In the genomic region with DNA sequence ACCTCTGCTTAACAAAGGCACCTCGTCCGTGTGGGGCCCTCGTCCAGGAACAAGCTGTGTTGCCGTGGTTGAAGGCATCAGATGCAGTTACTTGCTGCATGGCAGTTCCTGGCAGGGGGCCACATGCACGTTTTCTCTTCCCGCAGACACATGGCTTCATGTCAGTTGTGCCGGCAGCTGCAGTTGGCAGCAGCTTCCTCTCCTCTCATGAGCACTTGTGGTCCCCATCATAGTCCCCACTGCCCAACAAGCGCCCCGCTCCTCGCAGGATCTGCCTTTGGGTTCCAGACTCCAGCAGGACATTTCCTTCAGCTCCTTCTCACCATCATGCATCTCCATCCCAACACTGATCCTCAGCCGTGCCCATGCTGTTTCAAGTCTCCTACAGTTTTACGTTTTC, we compare ENCODE assay signal across 29 cellular contexts. TPM values are rescaled to one million over a fixed set of nuclear protein-coding genes. Genes with fewer than 3 reads are reported as not detected.
DNase-seq lines count a peak whose midpoint lies in the region; ATAC-seq, FAIRE-seq and TF ChIP-seq lines count a peak whose summit lies in the region.
"Had no signal": no experiment of that assay in that cellular context is flagged by ENCODE, and none has a peak within 500 bp of the region (broad histone marks: within the 10 kb centered on the region; RNA-seq: fewer than 3 reads in every experiment).

No MANE protein-coding gene starts in this region.

- no peak overlapping the region for H3K4me2 ChIP-seq in H1 (ENCODE audit: insufficient read depth in 1 of 2, low read depth in 2 of 2, low read length in 2 of 2)
- H3K4me2 ChIP-seq: hepatocyte, SK-N-SH had no signal

- H3K79me1 ChIP-seq in H1 (ENCODE audit: low read depth, low read length) = no peaks in the 10 kb centered on the region

- no peaks in the 10 kb centered on the region for H3K23me2 ChIP-seq in H1 (ENCODE audit: low read depth, low read length)

- H3K36me3 ChIP-seq in BE2C (no peaks in the 10 kb centered on the region), H1 (ENCODE audit: control insufficient read depth in 2 of 4, insufficient read depth in 4 of 4, low read length in 3 of 4) (peaks cover 0 to 16% (median 0%) of the 10 kb centered on the region in 4 experiments; a peak in 2 of 8 replicates)
- H3K36me3 ChIP-seq: esophagus muscularis mucosa, vagina had no signal

- FAIRE-seq in H1 (lab: Jason Lieb, UNC) = no peak

- H3K27me3 ChIP-seq in BE2C (no peaks in the 10 kb centered on the region), H1 (replicated peaks in 1 of 4; ENCODE audit: control insufficient read depth in 3 of 4, extremely low read depth in 1 of 4, insufficient read depth in 3 of 4, low read length in 3 of 4) (no peaks in the 10 kb centered on the region)
- H3K27me3 ChIP-seq: cardiac muscle cell, esophagus muscularis mucosa, hepatocyte, testis, vagina had no signal

- no peak overlapping the region for H3K14ac ChIP-seq in H1 (ENCODE audit: insufficient read length)

- H2BK5ac ChIP-seq in H1 (ENCODE audit: low read depth, low read length) = peak overlapping the region; percentile 68; the same call in 1 of the 2 replicates

- peak overlapping the region; percentile 12 for H3K4ac ChIP-seq in H1 (replicated peaks; ENCODE audit: insufficient read length, low read depth, low read length)

- no peak for TF ChIP-seq RAD21 in H1 (IDR thresholded peaks at IDR 0.05 in 1 of 2, conservative IDR thresholded peaks at IDR 0.05 in 1 of 2; ENCODE audit: low read depth in 2 of 2, low read length in 2 of 2)

- ATAC-seq in GM21576 (IDR thresholded peaks at IDR 0.05; ENCODE audit: unreplicated experiment) = no peak
- no peak for ATAC-seq in HG03280 (IDR thresholded peaks at IDR 0.05; ENCODE audit: unreplicated experiment)
- ATAC-seq: activated CD8-positive, alpha-beta memory T cell treated with anti-CD3 and anti-CD28 coated beads, Interleukin-2, amount 10 ng/mL, durations not matched to agents 7 days and 5 days; left lobe of liver; T-helper 17 cell had no signal

- H3K9ac ChIP-seq in H1 (replicated peaks in 1 of 4; ENCODE audit: extremely low read depth in 1 of 4, low read depth in 3 of 4, low read length in 3 of 4) = no peak overlapping the region
- H3K9ac ChIP-seq: SK-N-SH had no signal

- H4K91ac ChIP-seq in H1 (replicated peaks; ENCODE audit: insufficient read length, low read length) = no peak overlapping the region

- no peak for TF ChIP-seq POLR2A in H1 (IDR thresholded peaks at IDR 0.05; ENCODE audit: control extremely low read depth in 1 of 2, low read depth in 2 of 2, low read length in 2 of 2)

- no peaks in the 10 kb centered on the region for H4K20me1 ChIP-seq in H1 (replicated peaks in 1 of 2; ENCODE audit: control insufficient read depth in 1 of 2, insufficient read depth in 2 of 2, low read length in 2 of 2)

- no peak overlapping the region for H2AFZ ChIP-seq in H1 (ENCODE audit: low read length)
- H2AFZ ChIP-seq: hepatocyte had no signal

- H2BK120ac ChIP-seq in H1 (replicated peaks; ENCODE audit: low read depth, low read length) = no peak overlapping the region

- no peak for TF ChIP-seq EP300 in H1 (IDR thresholded peaks at IDR 0.05; ENCODE audit: borderline replicate concordance in 1 of 2, low read depth in 2 of 2, low read length in 2 of 2)

- WGBS in H1 (ENCODE audit: extremely low coverage in 1 of 2, insufficient coverage in 1 of 2, insufficient read length in 1 of 2, insufficient replicate concordance in 2 of 2, low coverage in 1 of 2, low lambda C conversion rate in 2 of 2, missing lambda C conversion rate in 1 of 2), 2 experiments = 83% methylated on average over 12 of the region's 12 CpGs; no CpG with 5 or more reads in 1 of the 2 experiments

- H3K9me3 ChIP-seq in BE2C (no peaks in the 10 kb centered on the region), H1 (ENCODE audit: insufficient read depth in 2 of 2, low read depth in 1 of 2, low read length in 1 of 2) (no peaks in the 10 kb centered on the region)
- H3K9me3 ChIP-seq: esophagus muscularis mucosa, SK-N-SH, testis, vagina had no signal

- no peak overlapping the region for H2BK15ac ChIP-seq in H1 (ENCODE audit: low read length)

- H3K4me3 ChIP-seq in BE2C (ENCODE audit: low read depth, low read length) (no peak overlapping the region), H1 (ENCODE audit: extremely low read depth in 1 of 4, insufficient read depth in 2 of 4, low read depth in 3 of 4, low read length in 4 of 4) (no peak overlapping the region)
- H3K4me3 ChIP-seq: cardiac muscle cell, esophagus muscularis mucosa, hepatocyte, testis, vagina had no signal

- H3K79me2 ChIP-seq in H1 (ENCODE audit: control insufficient read depth in 1 of 2, insufficient read depth in 2 of 2, low read length in 2 of 2) = no peaks in the 10 kb centered on the region
- H3K79me2 ChIP-seq: hepatocyte had no signal

- no peak overlapping the region for H3K27ac ChIP-seq in H1 (ENCODE audit: low read depth, low read length)
- H3K27ac ChIP-seq: cardiac muscle cell, esophagus muscularis mucosa, hepatocyte, testis, vagina had no signal

- peak overlapping the region; percentile 80; the same call in 1 of the 2 replicates for H2BK12ac ChIP-seq in H1 (ENCODE audit: low read depth, low read length)

- H2BK20ac ChIP-seq in H1 (ENCODE audit: low read length) = peak overlapping the region; percentile 40; the same call in 1 of the 2 replicates

- POLR2A ChIA-PET in H1 (lab: Charles Lee; ENCODE audit: partially characterized antibody) = interaction anchor here (2.1 kb wide), 1 partner anchor 24 kb away, joined by 7 read pairs; no protein-coding TSS in a partner anchor
- POLR2A ChIA-PET in GM10248 (lab: Yijun Ruan, JAX) = no interaction called here

- H4K5ac ChIP-seq in H1 (ENCODE audit: insufficient read length, low read depth, low read length) = no peak overlapping the region

- no peak overlapping the region for H4K8ac ChIP-seq in H1 (ENCODE audit: extremely low read depth, insufficient read depth, low read length)

- no peak overlapping the region for H3K23ac ChIP-seq in H1 (ENCODE audit: insufficient read length)

- no peak for TF ChIP-seq CTCF in BE2C (IDR thresholded peaks at IDR 0.05; ENCODE audit: low read depth, low read length)
- no peak for TF ChIP-seq CTCF in H1 (IDR thresholded peaks at IDR 0.05; ENCODE audit: control extremely low read depth in 1 of 3, insufficient read depth in 1 of 3, low read depth in 1 of 3, low read length in 3 of 3)
- TF ChIP-seq CTCF in GM10248 (IDR thresholded peaks at IDR 0.05; ENCODE audit: control extremely low read depth, extremely low read depth, low read depth, missing control alignments) = no peak

- CTCF ChIA-PET in H1 (lab: Charles Lee; ENCODE audit: partially characterized antibody) (interaction anchor here (1.3 kb wide), 1 partner anchor 11 kb away, joined by 3 read pairs; no protein-coding TSS in a partner anchor), GM10248 (lab: Yijun Ruan, JAX) (interaction anchor here (1.7 kb wide), 1 partner anchor 11 kb away, joined by 5 read pairs; no protein-coding TSS in a partner anchor)

- H3K18ac ChIP-seq in H1 (ENCODE audit: extremely low read depth, low read length) = 0 out of 2 replicates have a peak overlapping the region, but pooled peaks have one; percentile 15

- 0 out of 2 replicates have a peak overlapping the region, but pooled peaks have one; percentile 8 for H2AK5ac ChIP-seq in H1 (ENCODE audit: low read depth, low read length)

- H3K4me1 ChIP-seq in BE2C = peaks cover 8% of the 10 kb centered on the region
- H3K4me1 ChIP-seq in H1 (replicated peaks in 1 of 4; ENCODE audit: control insufficient read depth in 3 of 4, insufficient read depth in 4 of 4, low read length in 3 of 4) = peaks cover 0 to 12% (median 8%) of the 10 kb centered on the region in 4 experiments; a peak in 4 of 7 replicates
- H3K4me1 ChIP-seq: esophagus muscularis mucosa, testis, vagina had no signal

- H3K56ac ChIP-seq in H1 (replicated peaks; ENCODE audit: insufficient read length, low read depth, low read length) = no peak overlapping the region

- peak; percentile 53 for DNase-seq in BE2C
- peak; percentile 20 for DNase-seq in DMS79 (lab: John Stamatoyannopoulos, UW)
- DNase-seq in NCI-H2029 (lab: John Stamatoyannopoulos, UW) = peak; percentile 28
- DNase-seq in H1 (ENCODE audit: low read depth in 1 of 2, low spot score in 2 of 2) = no peak
- DNase-seq in superior temporal gyrus (ENCODE audit: extremely low spot score) = no peak
- DNase-seq in GM10248 (ENCODE audit: extremely low spot score) = no peak
- DNase-seq: activated CD4-positive, alpha-beta T cell treated with anti-CD3 and anti-CD28 coated beads for 4 hours; activated CD8-positive, alpha-beta memory T cell treated with anti-CD3 and anti-CD28 coated beads, Interleukin-2, amount 10 ng/mL, durations not matched to agents 7 days and 5 days; activated naive CD4-positive, alpha-beta T cell treated with anti-CD3 and anti-CD28 coated beads, Interleukin-2, amount 10 ng/mL, durations not matched to agents 7 days and 5 days; cortex of kidney; foreskin melanocyte; Kasumi-1; mesenchymal stem cell; naive B cell; NCI-H2107; NCI-H526; occipital lobe; SK-N-SH; stimulated activated CD4-positive, alpha-beta T cell treated with anti-CD3 and anti-CD28 coated beads, Interleukin-4, amount 100 ng/mL, for 4 hours; stimulated activated naive CD4-positive, alpha-beta T cell; T-helper 17 cell; testis had no signal

TF ChIP-seq in H1, 55 proteins besides CTCF, POLR2A, EP300 and RAD21:
- no peak for TF ChIP-seq NRF1 (IDR thresholded peaks at IDR 0.05; ENCODE audit: low read depth, low read length)
- TF ChIP-seq, protein P1, sequence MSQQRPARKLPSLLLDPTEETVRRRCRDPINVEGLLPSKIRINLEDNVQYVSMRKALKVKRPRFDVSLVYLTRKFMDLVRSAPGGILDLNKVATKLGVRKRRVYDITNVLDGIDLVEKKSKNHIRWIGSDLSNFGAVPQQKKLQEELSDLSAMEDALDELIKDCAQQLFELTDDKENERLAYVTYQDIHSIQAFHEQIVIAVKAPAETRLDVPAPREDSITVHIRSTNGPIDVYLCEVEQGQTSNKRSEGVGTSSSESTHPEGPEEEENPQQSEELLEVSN (IDR thresholded peaks at IDR 0.05) = 0 out of 2 replicates have a peak, but pooled peaks have one; percentile 34

RNA-seq across cellular contexts. Expression of a gene that starts 7.1 kb away (rescaled TPM):
- 69.0 TPM for polyA plus RNA-seq in BE2C (2012; ENCODE audit: insufficient read depth, insufficient read length, low read depth)
- 192 and 196 TPM in 2 replicates for total RNA-seq in H1 (2021; fragmentation: NEBNext Ultra II Directional; extraction: Animal tissue kit (Norgen Biotek cat#: 25700))
- 53.4 and 58.7 TPM in 2 replicates for polyA plus RNA-seq in H1 (2011; rRNA removed)
- polyA plus RNA-seq in H1 (2011; cell fraction: cytosol; rRNA removed) = 95.2 TPM
- 239 TPM for polyA plus RNA-seq in H1 (2011; cell fraction: nucleus; rRNA removed)
- polyA plus RNA-seq in H1 (2012, experiment 1 of 2) = 116 to 142 TPM (median 133 TPM) in 4 replicates
- 6.9 TPM for polyA plus RNA-seq in H1 (2012, experiment 2 of 2)
- 132 TPM for polyA plus RNA-seq in H1 (2013, experiment 1 of 2)
- 117 TPM for polyA plus RNA-seq in H1 (2013, experiment 2 of 2)
- 177 and 199 TPM in 2 replicates for polyA minus RNA-seq in H1 (2011; rRNA and poly(A)+ RNA removed)
- polyA minus RNA-seq in H1 (2011; cell fraction: cytosol; rRNA and poly(A)+ RNA removed) = 154 TPM
- polyA minus RNA-seq in H1 (2011; cell fraction: nucleus; rRNA and poly(A)+ RNA removed) = 329 TPM

Comparison
In these comparisons a context has a peak if more than half of its experiments do, and no peak if none do; other contexts are left out.
1. DNase-seq: peak in BE2C (single experiment), DMS79 (single experiment) and NCI-H2029 (single experiment); none in H1 (0 of 2), superior temporal gyrus (single experiment) and GM10248 (single experiment).